ENCODE assay signal across 8 cellular contexts in the genomic region with DNA sequence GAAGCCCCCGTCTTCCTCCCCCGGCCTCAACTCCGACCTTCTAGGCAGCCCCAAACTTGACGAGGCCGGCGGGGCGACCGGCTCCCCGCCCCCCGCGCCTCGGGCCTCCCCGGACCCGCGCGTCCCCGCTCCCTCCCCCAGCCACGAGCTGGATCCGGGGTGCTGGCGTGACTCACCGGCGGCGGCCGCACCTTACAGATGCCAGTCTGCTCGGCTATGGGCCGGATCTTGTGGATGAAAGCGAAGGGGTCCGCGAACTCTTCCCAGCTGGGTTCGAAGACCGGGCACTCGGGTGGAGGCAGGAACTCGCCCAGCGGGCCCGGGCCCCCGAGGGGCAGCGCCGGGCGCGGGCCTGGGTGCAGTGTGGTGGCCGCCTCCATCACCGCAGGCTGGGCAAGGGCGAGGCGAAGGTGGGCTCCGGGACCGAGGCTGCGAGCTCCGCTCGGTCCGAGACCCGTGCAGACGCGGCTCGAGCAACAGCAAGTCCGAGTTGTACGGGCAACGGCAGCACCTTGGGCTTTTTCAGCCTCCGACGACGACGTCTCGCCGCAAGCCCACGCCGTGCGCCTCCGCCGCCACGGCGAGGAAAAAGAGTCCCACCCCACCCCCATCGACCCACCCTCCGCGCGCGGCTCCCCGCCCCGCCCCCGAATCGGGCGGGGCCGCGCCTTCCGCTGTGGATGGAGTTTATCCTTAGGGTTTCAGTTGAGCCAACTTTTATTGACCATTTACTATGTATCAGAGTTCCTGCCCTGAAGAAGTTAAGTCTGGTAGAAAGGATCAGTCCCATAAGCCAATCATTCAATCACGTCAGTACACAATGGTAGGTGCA. TPM values are rescaled to one million over a fixed set of nuclear protein-coding genes. Genes with fewer than 3 reads are reported as not detected.
DNase-seq lines count a peak whose midpoint lies in the region; ATAC-seq and TF ChIP-seq lines count a peak whose summit lies in the region.

A gene (minus strand): TSS at position 496 of the 832 bp plus-strand sequence. CDS start 116 bp downstream, at position 380.

- TF ChIP-seq CTCF in WERI-Rb-1 (IDR thresholded peaks at IDR 0.05; ENCODE audit: low read depth, low read length) (no peak), gastrocnemius medialis (IDR thresholded peaks at IDR 0.05 in 4 of 5, conservative IDR thresholded peaks at IDR 0.05 in 1 of 5) (no peak)

- H3K9me3 ChIP-seq in WERI-Rb-1 (ENCODE audit: severe bottlenecking), result no peaks in the 10 kb centered on the region
- no peaks in the 10 kb centered on the region for H3K9me3 ChIP-seq in iPS-18a (ENCODE audit: control insufficient read depth, low read depth, low read length)
- H3K9me3 ChIP-seq in gastrocnemius medialis, result no peaks in the 10 kb centered on the region

- TF ChIP-seq POLR2A in gastrocnemius medialis (IDR thresholded peaks at IDR 0.05), result peak; percentile 66 to 84

- intact Hi-C loops in gastrocnemius medialis (cut with DNase I; ENCODE audit: low total_unique reads), result loop anchor here (2.0 kb wide), 1 partner anchor 53 kb away; no protein-coding TSS in a partner anchor

- DNase-seq in GDM1 (lab: John Stamatoyannopoulos, UW) (peak; percentile 49), NCI-H1417 (lab: John Stamatoyannopoulos, UW) (peak; percentile 81 to 92 (median 84)), WERI-Rb-1 (peak; percentile 94), T47D (ENCODE audit: low read depth in 1 of 2, low spot score in 1 of 2) (peak; percentile 75 to 88), gastrocnemius medialis (peak; percentile 42 to 55)

- ATAC-seq in gastrocnemius medialis, result peak; percentile 25 to 45
- ATAC-seq in HG03571 (IDR thresholded peaks at IDR 0.05; ENCODE audit: unreplicated experiment), result no peak
- no peak for ATAC-seq in HG02870 (IDR thresholded peaks at IDR 0.05; ENCODE audit: unreplicated experiment)

- H3K27ac ChIP-seq in WERI-Rb-1 (peak within 1 kb of the TSS; percentile 85), iPS-18a (ENCODE audit: low read length) (no peak within 1 kb of the TSS), gastrocnemius medialis (peak within 1 kb of the TSS; percentile 80 to 93 (median 84))

- peak within 1 kb of the TSS; percentile 69 for H3K4me3 ChIP-seq in WERI-Rb-1 (ENCODE audit: low read depth, low read length)
- peak within 1 kb of the TSS; percentile 91 for H3K4me3 ChIP-seq in iPS-18a (ENCODE audit: low read length)
- peak within 1 kb of the TSS; percentile 81 to 99 (median 92) for H3K4me3 ChIP-seq in gastrocnemius medialis

- peak within 1 kb of the TSS; percentile 82 for H3K9ac ChIP-seq in iPS-18a (ENCODE audit: low read length)

- in situ Hi-C loops in T47D (cut with HindIII; ENCODE audit: low pct_unique_long_range_greater_than_20kb, low sequenced_read_pairs), result no loop called here
- in situ Hi-C loops in gastrocnemius medialis (cut with MboI; ENCODE audit: low sequenced_read_pairs in 4 of 4), result no loop called here

- H3K27me3 ChIP-seq in WERI-Rb-1 (ENCODE audit: insufficient read depth, low read depth, severe bottlenecking) (no peaks in the 10 kb centered on the region), iPS-18a (ENCODE audit: control insufficient read depth, insufficient read depth, low read length) (peaks cover 32% of the 10 kb centered on the region), gastrocnemius medialis (no peaks in the 10 kb centered on the region)

- H3K4me1 ChIP-seq in iPS-18a (ENCODE audit: control insufficient read depth, low read depth, low read length) (peaks cover 52% of the 10 kb centered on the region), gastrocnemius medialis (peaks cover 19 to 22% of the 10 kb centered on the region in 2 donors)

- H3K36me3 ChIP-seq in WERI-Rb-1 (peaks cover 4% of the 10 kb centered on the region; the same call in 1 of the 2 replicates), iPS-18a (ENCODE audit: control insufficient read depth, low read depth, low read length) (no peaks in the 10 kb centered on the region), gastrocnemius medialis (no peaks in the 10 kb centered on the region)

RNA-seq across cellular contexts. Expression of the gene that starts here (rescaled TPM):
- total RNA-seq in gastrocnemius medialis, result 10 to 100 TPM; 10.7 to 17.1 (median 13.7) TPM

Comparison
In these comparisons a context has a peak if more than half of its experiments do, and no peak if none do; other contexts are left out.
1. ATAC-seq: peak in gastrocnemius medialis (2 of 2); none in HG03571 (single experiment) and HG02870 (single experiment).
2. Peak in every context shown above with its lines, with median percentiles within 50 percentile points of each other: DNase-seq and H3K4me3 ChIP-seq.